8 cellular contexts compared by ENCODE assay signal in the genomic region with DNA sequence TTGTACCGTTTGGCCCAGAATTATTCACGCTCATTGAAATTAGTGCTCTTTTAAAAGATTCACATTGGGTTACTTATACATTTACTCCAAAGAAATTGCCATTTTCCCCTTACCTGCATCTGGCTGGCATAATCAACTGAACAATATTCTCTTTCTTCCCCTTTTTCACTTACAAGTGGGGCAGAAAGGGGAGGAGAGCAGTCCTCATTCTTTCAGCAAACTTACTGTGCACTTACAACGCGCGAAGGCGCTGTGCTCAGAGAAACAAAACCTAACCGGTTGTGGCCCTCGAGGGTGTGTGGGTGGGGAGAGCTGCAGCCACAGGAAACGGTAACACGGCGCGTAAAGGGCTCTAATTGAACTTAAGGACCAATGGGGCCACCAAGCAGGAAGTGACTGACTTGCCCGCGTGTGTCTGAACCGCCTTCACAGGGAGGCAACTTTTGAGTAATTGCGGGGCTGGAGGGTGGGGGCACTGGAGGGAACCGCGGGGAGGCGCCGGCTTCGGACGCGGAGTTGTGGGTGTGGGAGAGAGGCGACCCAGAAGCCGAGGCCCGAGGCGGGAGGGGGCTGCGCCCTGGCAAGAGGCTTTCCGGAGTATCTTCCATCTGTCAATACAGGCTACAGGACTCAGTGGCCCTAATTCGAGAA. TPM values are rescaled to one million over a fixed set of nuclear protein-coding genes. Genes with fewer than 3 reads are reported as not detected.
A peak's percentile ranks its signal among the peaks of the same experiment; 100 is the strongest.
DNase-seq lines count a peak whose midpoint lies in the region; ATAC-seq, FAIRE-seq and TF ChIP-seq lines count a peak whose summit lies in the region.

No MANE protein-coding gene starts in this region.

- H3K27ac ChIP-seq in SU-DHL-6 (ENCODE audit: low read depth, low read length) (peak overlapping the region; percentile 98), heart right ventricle (peak overlapping the region; percentile 93 to 100 (median 98))

- no peaks in the 10 kb centered on the region for H3K27me3 ChIP-seq in SU-DHL-6 (ENCODE audit: low read length)
- no peaks in the 10 kb centered on the region for H3K27me3 ChIP-seq in heart right ventricle

- peak overlapping the region; percentile 96 for H3K4me2 ChIP-seq in SU-DHL-6 (ENCODE audit: low read depth, low read length, poor library complexity, severe bottlenecking)

- peaks cover 66% of the 10 kb centered on the region for H3K4me1 Mint-ChIP-seq in activated naive CD8-positive, alpha-beta T cell treated with anti-CD3 and anti-CD28 coated beads, Interleukin-2, amount 50 U/mL, for 24 hours
- H3K4me1 Mint-ChIP-seq in progenitor cell of endocrine pancreas (ENCODE audit: low read depth): peaks cover 39% of the 10 kb centered on the region

- no peaks in the 10 kb centered on the region for H3K27me3 Mint-ChIP-seq in activated naive CD8-positive, alpha-beta T cell treated with anti-CD3 and anti-CD28 coated beads, Interleukin-2, amount 50 U/mL, for 24 hours
- no peaks in the 10 kb centered on the region for H3K27me3 Mint-ChIP-seq in progenitor cell of endocrine pancreas

- peak overlapping the region; percentile 92 for H3K4me3 Mint-ChIP-seq in activated naive CD8-positive, alpha-beta T cell treated with anti-CD3 and anti-CD28 coated beads, Interleukin-2, amount 50 U/mL, for 24 hours
- peak overlapping the region; percentile 100 for H3K4me3 Mint-ChIP-seq in progenitor cell of endocrine pancreas (ENCODE audit: low read depth)

- H3K9me3 ChIP-seq in SU-DHL-6 (ENCODE audit: insufficient read depth, low read length) (no peaks in the 10 kb centered on the region), heart right ventricle (no peaks in the 10 kb centered on the region)

- H3K9ac ChIP-seq in SU-DHL-6 (ENCODE audit: low read length): peak overlapping the region; percentile 95

- peak overlapping the region; percentile 6 for H2AFZ ChIP-seq in SU-DHL-6 (ENCODE audit: low read depth, low read length, severe bottlenecking)

- no peaks in the 10 kb centered on the region for H3K9me2 ChIP-seq in SU-DHL-6 (replicated peaks; ENCODE audit: insufficient read depth, low read length)

- peaks cover 4% of the 10 kb centered on the region; the same call in 1 of the 2 replicates for H4K20me1 ChIP-seq in SU-DHL-6 (ENCODE audit: low read depth, low read length)

- 2% methylated on average over 30 of the region's 30 CpGs for WGBS in heart right ventricle, 2 donors

- intact Hi-C loops in heart right ventricle (cut with DNase I): loop anchor here in 8 of 10 donors (2.0 to 10.0 kb wide), 6 partner anchors 60 to 166 kb away; no protein-coding TSS in a partner anchor

- H3K4me1 ChIP-seq in heart right ventricle: peaks cover 0 to 58% (median 33%) of the 10 kb centered on the region in 9 donors

- peak overlapping the region; percentile 60 for H3K4me3 ChIP-seq in SU-DHL-6 (ENCODE audit: insufficient read depth, low read length, poor library complexity, severe bottlenecking)
- H3K4me3 ChIP-seq in heart right ventricle: peak overlapping the region; percentile 55 to 93 (median 74)

- H3K9me3 Mint-ChIP-seq in activated naive CD8-positive, alpha-beta T cell treated with anti-CD3 and anti-CD28 coated beads, Interleukin-2, amount 50 U/mL, for 24 hours: no peaks in the 10 kb centered on the region
- H3K9me3 Mint-ChIP-seq in progenitor cell of endocrine pancreas (ENCODE audit: low read depth): no peaks in the 10 kb centered on the region

- H3K79me2 ChIP-seq in SU-DHL-6 (ENCODE audit: insufficient read depth, low read length): peaks cover 20% of the 10 kb centered on the region

- ATAC-seq in HG02763 (IDR thresholded peaks at IDR 0.05; ENCODE audit: unreplicated experiment): peak; percentile 46
- ATAC-seq in activated naive CD8-positive, alpha-beta T cell treated with anti-CD3 and anti-CD28 coated beads, Interleukin-2, amount 50 U/mL, for 24 hours: peak; percentile 87
- ATAC-seq in heart right ventricle: peak; percentile 76 to 87 (median 80)

- peaks cover 59% of the 10 kb centered on the region for H3F3A ChIP-seq in SU-DHL-6 (ENCODE audit: insufficient read depth)

- peak overlapping the region; percentile 100 for H3K27ac Mint-ChIP-seq in activated naive CD8-positive, alpha-beta T cell treated with anti-CD3 and anti-CD28 coated beads, Interleukin-2, amount 50 U/mL, for 24 hours
- peak overlapping the region; percentile 100 for H3K27ac Mint-ChIP-seq in progenitor cell of endocrine pancreas

- H3K36me3 ChIP-seq in SU-DHL-6 (ENCODE audit: low read length) (peaks cover 13% of the 10 kb centered on the region), heart right ventricle (peaks cover 0 to 34% (median 7%) of the 10 kb centered on the region in 9 donors)

- H3K36me3 Mint-ChIP-seq in activated naive CD8-positive, alpha-beta T cell treated with anti-CD3 and anti-CD28 coated beads, Interleukin-2, amount 50 U/mL, for 24 hours (ENCODE audit: low read depth): peaks cover 38% of the 10 kb centered on the region
- H3K36me3 Mint-ChIP-seq in progenitor cell of endocrine pancreas (ENCODE audit: insufficient read depth): peaks cover 14% of the 10 kb centered on the region

- FAIRE-seq in urothelium cell line (lab: Jason Lieb, UNC): peak; percentile 13

- TF ChIP-seq CTCF in GM12874 (IDR thresholded peaks at IDR 0.05; ENCODE audit: insufficient read depth, low read depth, low read length): peak; percentile 37; the same call in 1 of the 2 replicates
- peak; percentile 41 for TF ChIP-seq CTCF in SU-DHL-6 (IDR thresholded peaks at IDR 0.05; ENCODE audit: insufficient read depth, low read length, poor library complexity, severe bottlenecking)
- peak in 8 of 9 donors; percentile 10 to 75 (median 37) for TF ChIP-seq CTCF in heart right ventricle (IDR thresholded peaks at IDR 0.05)
- no peak for TF ChIP-seq CTCF in progenitor cell of endocrine pancreas (IDR thresholded peaks at IDR 0.05; ENCODE audit: unreplicated experiment)

- DNase-seq in NCI-H1417 (lab: John Stamatoyannopoulos, UW): peak; percentile 89 to 98 (median 93)
- DNase-seq in activated naive CD8-positive, alpha-beta T cell treated with anti-CD3 and anti-CD28 coated beads, Interleukin-2, amount 50 U/mL, for 24 hours: peak; percentile 92
- peak; percentile 73 to 92 for DNase-seq in heart right ventricle
- DNase-seq in progenitor cell of endocrine pancreas (ENCODE audit: low spot score, unreplicated experiment): peak; percentile 65
- DNase-seq in urothelium cell line (ENCODE audit: low spot score): peak; percentile 88

RNA-seq across cellular contexts. Expression of a gene that starts 0.7 kb away (rescaled TPM):
- 100 to 1,000 TPM in 5 of 10 donors, 10 to 100 TPM in 5; 65.1 to 129 (median 93.8) TPM for total RNA-seq in heart right ventricle
- polyA plus RNA-seq in heart right ventricle: 10 to 100 TPM; 58.4 to 60.6 TPM
- total RNA-seq in progenitor cell of endocrine pancreas: 148 and 158 TPM in 2 replicates

RNA-seq across cellular contexts. Expression of a gene that starts 21.2 kb away (rescaled TPM):
- 10 to 100 TPM; 40.7 to 65.8 (median 52.8) TPM for total RNA-seq in heart right ventricle
- polyA plus RNA-seq in heart right ventricle: 10 to 100 TPM; 32.9 to 70.2 TPM
- total RNA-seq in progenitor cell of endocrine pancreas: 215 and 220 TPM in 2 replicates

RNA-seq across cellular contexts. Expression of a gene that starts 45.8 kb away (rescaled TPM):
- total RNA-seq in heart right ventricle (under 1 TPM in 1 of 10 donors, not detected in 9; 0.19 TPM), progenitor cell of endocrine pancreas (not detected in 2 replicates)
- polyA plus RNA-seq in heart right ventricle: under 1 TPM in 1 of 2 donors, not detected in 1; 0.01 TPM

Comparison
In these comparisons a context has a peak if more than half of its experiments do, and no peak if none do; other contexts are left out.
1. Peak in every context shown above with its lines: DNase-seq, ATAC-seq, H3K4me3 ChIP-seq and H3K27ac ChIP-seq.